ENCODE assay signal across 15 cellular contexts in genomic region chr1:184813528-184814089, GRCh38.
"Had no signal": no experiment of that assay in that cellular context is flagged by ENCODE, and none has a peak within 500 bp of the region (broad histone marks: within the 10 kb centered on the region; RNA-seq: fewer than 3 reads in every experiment).

No MANE protein-coding gene starts in this region.

- H3K4me1 ChIP-seq: colonic mucosa, testis had no signal

- H3K4me3 ChIP-seq: colonic mucosa, heart left ventricle, ovary, testis had no signal

- H3K36me3 ChIP-seq: colonic mucosa, ovary, WERI-Rb-1 had no signal

- H3K27ac ChIP-seq: colonic mucosa, ovary, testis, WERI-Rb-1 had no signal

- H3K27me3 ChIP-seq: colonic mucosa, heart left ventricle, ovary, testis had no signal

- ATAC-seq: activated CD8-positive, alpha-beta T cell treated with anti-CD3 and anti-CD28 coated beads for 36 hours; activated T-cell treated with anti-CD3 and anti-CD28 coated beads, Interleukin-2, amount 50 U/mL, for 72 hours; heart left ventricle; stimulated activated naive CD8-positive, alpha-beta T cell treated with anti-CD3 and anti-CD28 coated beads, Interleukin-15, amount 100 ng/mL, for 72 hours had no signal

- H3K9me3 ChIP-seq: colonic mucosa, heart left ventricle, ovary, testis had no signal

- DNase-seq: activated CD4-positive, alpha-beta T cell treated with anti-CD3 and anti-CD28 coated beads for 4 hours; activated CD8-positive, alpha-beta memory T cell treated with anti-CD3 and anti-CD28 coated beads, Interleukin-2, amount 50 U/mL, for 4 hours; activated CD8-positive, alpha-beta T cell treated with anti-CD3 and anti-CD28 coated beads for 36 hours; activated gamma-delta T cell treated with Interleukin-2 at 50 U/mL for 16 hours; activated T-cell treated with anti-CD3 and anti-CD28 coated beads, Interleukin-2, amount 50 U/mL, for 72 hours; colonic mucosa; effector CD4-positive, alpha-beta T cell; heart left ventricle; kidney; ovary; stimulated activated CD4-positive, alpha-beta T cell treated with anti-CD3 and anti-CD28 coated beads, Interleukin-15, amount 100 ng/mL, for 24 hours; stimulated activated CD4-positive, alpha-beta T cell treated with anti-CD3 and anti-CD28 coated beads, Interleukin-4, amount 100 ng/mL, for 24 hours; stimulated activated naive CD8-positive, alpha-beta T cell treated with anti-CD3 and anti-CD28 coated beads, Interleukin-15, amount 100 ng/mL, for 72 hours; testis; WERI-Rb-1 had no signal
